Comparison of ENCODE assay signal across 8 cellular contexts in genomic region chr10:67883710-67884312, GRCh38.
DNase-seq lines count a peak whose midpoint lies in the region; ATAC-seq lines count a peak whose summit lies in the region.

No MANE protein-coding gene starts in this region.

- peaks cover 31% of the 10 kb centered on the region for H3K36me3 Mint-ChIP-seq in activated T-cell treated with anti-CD3 and anti-CD28 coated beads, Interleukin-2, amount 50 U/mL, for 24 hours (ENCODE audit: low read depth)

- peaks cover 19% of the 10 kb centered on the region for H3K36me3 ChIP-seq in adipocyte (ENCODE audit: control insufficient read depth, insufficient read depth, low read length, severe bottlenecking)

- peak overlapping the region; percentile 94 for H3K27ac Mint-ChIP-seq in activated T-cell treated with anti-CD3 and anti-CD28 coated beads, Interleukin-2, amount 50 U/mL, for 24 hours

- peak overlapping the region; percentile 89 for H3K4me3 ChIP-seq in adipocyte (ENCODE audit: low read length)

- H3K9me3 Mint-ChIP-seq in activated T-cell treated with anti-CD3 and anti-CD28 coated beads, Interleukin-2, amount 50 U/mL, for 24 hours, result no peaks in the 10 kb centered on the region

- ATAC-seq in HG03571 (IDR thresholded peaks at IDR 0.05; ENCODE audit: unreplicated experiment) (no peak), GM21381 (IDR thresholded peaks at IDR 0.05; ENCODE audit: unreplicated experiment) (no peak)

- peaks cover 26% of the 10 kb centered on the region for H3K4me1 Mint-ChIP-seq in activated T-cell treated with anti-CD3 and anti-CD28 coated beads, Interleukin-2, amount 50 U/mL, for 24 hours (ENCODE audit: low read depth)

- H3K9ac ChIP-seq in adipocyte (ENCODE audit: low read length), result peak overlapping the region; percentile 82

- peaks cover 15% of the 10 kb centered on the region for H3K4me1 ChIP-seq in adipocyte (ENCODE audit: control insufficient read depth, insufficient read depth, low read length)

- no peaks in the 10 kb centered on the region for H3K27me3 Mint-ChIP-seq in activated T-cell treated with anti-CD3 and anti-CD28 coated beads, Interleukin-2, amount 50 U/mL, for 24 hours

- H3K27me3 ChIP-seq in adipocyte (replicated peaks; ENCODE audit: control insufficient read depth, insufficient read depth, low read length), result no peaks in the 10 kb centered on the region

- peak overlapping the region; percentile 82 for H3K4me3 Mint-ChIP-seq in activated T-cell treated with anti-CD3 and anti-CD28 coated beads, Interleukin-2, amount 50 U/mL, for 24 hours

- H3K9me3 ChIP-seq in adipocyte (ENCODE audit: control insufficient read depth, low read length), result no peaks in the 10 kb centered on the region

- no peak for DNase-seq in activated T-cell treated with anti-CD3 and anti-CD28 coated beads, Interleukin-2, amount 50 U/mL, for 24 hours
- DNase-seq in activated T-cell treated with anti-CD3 and anti-CD28 coated beads for 4 hours (no peak), adipocyte (ENCODE audit: low read depth) (peak; percentile 13), iris pigment epithelial cell (ENCODE audit: low read depth) (peak; percentile 15), substantia nigra (lab: John Stamatoyannopoulos, UW) (peak in 3 of 49 donors; percentile 6 to 29 (median 23)), NCI-H2029 (lab: John Stamatoyannopoulos, UW) (no peak)

- H3K27ac ChIP-seq in substantia nigra (ENCODE audit: low read depth, low read length, poor library complexity, severe bottlenecking), result peak overlapping the region; percentile 91

Comparison
In these comparisons a context has a peak if more than half of its experiments do, and no peak if none do; other contexts are left out.
1. DNase-seq: peak in adipocyte (single experiment) and iris pigment epithelial cell (single experiment); none in activated T-cell treated with anti-CD3 and anti-CD28 coated beads, Interleukin-2, amount 50 U/mL, for 24 hours (single experiment), activated T-cell treated with anti-CD3 and anti-CD28 coated beads for 4 hours (single experiment) and NCI-H2029 (single experiment).